Comparison of ENCODE assay signal across 8 cellular contexts in genomic region chr1:27568247-27569087, GRCh38. TPM values are rescaled to one million over a fixed set of nuclear protein-coding genes. Genes with fewer than 3 reads are reported as not detected.
DNase-seq lines count a peak whose midpoint lies in the region; ATAC-seq and TF ChIP-seq lines count a peak whose summit lies in the region.

No MANE protein-coding gene starts in this region.

- no peaks in the 10 kb centered on the region for H3K27me3 ChIP-seq in breast epithelium

- peak overlapping the region; percentile 43; the same call in 1 of the 2 replicates for H3K27ac ChIP-seq in VCaP
- H3K27ac ChIP-seq in breast epithelium, result peak overlapping the region; percentile 92 to 93

- peak overlapping the region; percentile 37 for H3K4me3 ChIP-seq in GM12875 (ENCODE audit: low read depth, low read length)
- H3K4me3 ChIP-seq in breast epithelium, result peak overlapping the region; percentile 26 to 61 (median 42)

- peak; percentile 91 for ATAC-seq in HG02678 (IDR thresholded peaks at IDR 0.05; ENCODE audit: unreplicated experiment)

- TF ChIP-seq POLR2A in breast epithelium (IDR thresholded peaks at IDR 0.05), result no peak

- no peaks in the 10 kb centered on the region for H3K9me3 ChIP-seq in breast epithelium

- H3K36me3 ChIP-seq in breast epithelium, result no peaks in the 10 kb centered on the region

- TF ChIP-seq CTCF in GM12875 (IDR thresholded peaks at IDR 0.05; ENCODE audit: borderline replicate concordance, insufficient read depth, low read depth, low read length), result peak; percentile 85
- peak; percentile 96 for TF ChIP-seq CTCF in VCaP (conservative IDR thresholded peaks at IDR 0.05)
- TF ChIP-seq CTCF in breast epithelium (IDR thresholded peaks at IDR 0.05), result peak in 2 of 3 donors; percentile 47 to 66

- peaks cover 49 to 93% of the 10 kb centered on the region in 2 donors for H3K4me1 ChIP-seq in breast epithelium

- peak; percentile 78 for DNase-seq in NCI-H1694 (lab: John Stamatoyannopoulos, UW)
- DNase-seq in breast epithelium (ENCODE audit: low spot score in 2 of 2), result peak; percentile 98
- peak; percentile 75 for DNase-seq in inferior parietal cortex (ENCODE audit: extremely low spot score)
- DNase-seq in stimulated activated CD4-positive, alpha-beta T cell treated with anti-CD3 and anti-CD28 coated beads, Interleukin-12 subunit alpha, Interleukin-12 subunit beta, amount 100 ng/mL, for 48 hours (ENCODE audit: low read depth in 2 of 3, low spot score in 1 of 3), result peak; percentile 83 to 95 (median 86)
- DNase-seq in middle frontal gyrus (ENCODE audit: extremely low spot score, low spot score), result no peak

- intact Hi-C loops in breast epithelium (cut with DNase I; ENCODE audit: low total_unique reads), result no loop called here

RNA-seq across cellular contexts. Expression of gene AHDC1, which starts 35.5 kb away (rescaled TPM):
- 10 to 100 TPM; 10.7 to 17.1 (median 15.4) TPM for total RNA-seq in breast epithelium
